ENCODE assay signal across 8 cellular contexts in genomic region chr7:14691597-14692203, GRCh38.
DNase-seq lines count a peak whose midpoint lies in the region; ATAC-seq, FAIRE-seq and TF ChIP-seq lines count a peak whose summit lies in the region.

No MANE protein-coding gene starts in this region.

- peak; percentile 21 for DNase-seq in Daoy (ENCODE audit: low read depth)
- DNase-seq in H54 (ENCODE audit: insufficient read length, low spot score): no peak
- peak; percentile 9 for DNase-seq in NCI-H345 treated with DMSO at 0.1 percent for 48 hours (lab: John Stamatoyannopoulos, UW; ENCODE audit: unreplicated experiment)
- peak; percentile 30 for DNase-seq in activated T-cell treated with anti-CD3 and anti-CD28 coated beads for 1 hour (ENCODE audit: low read depth)
- DNase-seq in fibroblast of peridontal ligament (ENCODE audit: extremely low read depth): peak; percentile 51
- DNase-seq in nucleus accumbens (lab: John Stamatoyannopoulos, UW): peak in 33 of 56 donors; percentile 1 to 84 (median 21)
- DNase-seq in upper lobe of right lung: no peak
- DNase-seq in dedifferentiated amniotic fluid mesenchymal stem cell (ENCODE audit: extremely low spot score): no peak

- H3K27me3 ChIP-seq in upper lobe of right lung: no peaks in the 10 kb centered on the region

- H3K36me3 ChIP-seq in upper lobe of right lung: no peaks in the 10 kb centered on the region

- no peak for TF ChIP-seq POLR2A in H54 (IDR thresholded peaks at IDR 0.05; ENCODE audit: low read depth, low read length)

- FAIRE-seq in H54 (lab: Jason Lieb, UNC): peak; percentile 87

- H3K4me1 ChIP-seq in upper lobe of right lung: no peaks in the 10 kb centered on the region

- intact Hi-C loops in upper lobe of right lung (cut with DNase I): no loop called here

- H3K27ac ChIP-seq in upper lobe of right lung: no peak overlapping the region

- H3K4me3 ChIP-seq in upper lobe of right lung: no peak overlapping the region

- no peak for ATAC-seq in upper lobe of right lung

- H3K9me3 ChIP-seq in upper lobe of right lung: no peaks in the 10 kb centered on the region

- TF ChIP-seq CTCF in upper lobe of right lung (IDR thresholded peaks at IDR 0.05): peak; percentile 89

Comparison
In these comparisons a context has a peak if more than half of its experiments do, and no peak if none do; other contexts are left out.
1. DNase-seq: peak in Daoy (single experiment), NCI-H345 treated with DMSO at 0.1 percent for 48 hours (single experiment), activated T-cell treated with anti-CD3 and anti-CD28 coated beads for 1 hour (single experiment), fibroblast of peridontal ligament (single experiment) and nucleus accumbens (33 of 56); none in H54 (single experiment), upper lobe of right lung (single experiment) and dedifferentiated amniotic fluid mesenchymal stem cell (single experiment).